8 cellular contexts compared by ENCODE assay signal in the genomic region with DNA sequence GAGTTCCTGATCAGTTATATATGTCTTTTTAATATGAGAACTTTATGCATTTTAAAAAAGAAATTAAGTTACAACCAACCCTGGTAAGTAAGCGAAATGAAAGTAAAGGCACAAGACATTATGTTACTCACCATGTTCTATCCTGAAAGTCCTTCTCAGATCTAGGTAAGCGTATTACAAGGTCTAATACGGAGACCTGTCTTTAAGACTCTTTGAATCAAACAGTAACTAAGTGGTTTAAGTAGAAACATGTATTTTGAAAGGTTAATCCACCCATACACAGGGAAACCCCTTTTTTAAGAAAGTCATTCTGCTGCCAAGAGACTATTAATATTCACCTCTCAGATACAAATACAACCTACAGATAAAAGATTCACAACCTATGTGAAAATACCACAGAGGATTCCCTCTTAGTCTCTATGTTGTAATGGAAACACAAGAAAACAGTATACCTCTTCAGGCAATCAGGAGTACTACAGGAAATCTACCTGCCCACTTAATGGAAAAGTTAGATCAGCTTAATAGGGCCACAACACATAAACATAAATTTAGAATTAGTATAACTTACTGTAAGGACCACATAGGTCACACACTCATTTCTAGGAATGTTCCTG.
DNase-seq lines count a peak whose midpoint lies in the region; ATAC-seq and TF ChIP-seq lines count a peak whose summit lies in the region.

No MANE protein-coding gene starts in this region.

- no peaks in the 10 kb centered on the region for H3K36me3 Mint-ChIP-seq in activated T-cell treated with anti-CD3 and anti-CD28 coated beads, Interleukin-2, amount 50 U/mL, for 24 hours (ENCODE audit: low read depth)
- H3K36me3 Mint-ChIP-seq in stimulated activated naive B cell treated with anti-CD40 and anti-IgM and Interleukin-4, amounts not matched to agents 10 μg/mL and 1 μg/mL and 100 μg/mL, for 72 hours = no peaks in the 10 kb centered on the region

- H3K27me3 Mint-ChIP-seq in activated T-cell treated with anti-CD3 and anti-CD28 coated beads, Interleukin-2, amount 50 U/mL, for 24 hours = no peaks in the 10 kb centered on the region
- H3K27me3 Mint-ChIP-seq in stimulated activated naive B cell treated with anti-CD40 and anti-IgM and Interleukin-4, amounts not matched to agents 10 μg/mL and 1 μg/mL and 100 μg/mL, for 72 hours = peaks cover 0 to 6% of the 10 kb centered on the region in 2 donors

- peaks cover 62% of the 10 kb centered on the region for H3K4me1 Mint-ChIP-seq in activated T-cell treated with anti-CD3 and anti-CD28 coated beads, Interleukin-2, amount 50 U/mL, for 24 hours (ENCODE audit: low read depth)
- H3K4me1 Mint-ChIP-seq in stimulated activated naive B cell treated with anti-CD40 and anti-IgM and Interleukin-4, amounts not matched to agents 10 μg/mL and 1 μg/mL and 100 μg/mL, for 72 hours = no peaks in the 10 kb centered on the region

- TF ChIP-seq CTCF in coronary artery (IDR thresholded peaks at IDR 0.05) = no peak

- peak; percentile 69 for ATAC-seq in HG02571 (IDR thresholded peaks at IDR 0.05; ENCODE audit: unreplicated experiment)
- ATAC-seq in stimulated activated naive B cell treated with anti-CD40 and anti-IgM and Interleukin-4, amounts not matched to agents 10 μg/mL and 1 μg/mL and 100 μg/mL, for 72 hours (replicated peaks) = peak; percentile 82 to 89

- H3K4me3 Mint-ChIP-seq in activated T-cell treated with anti-CD3 and anti-CD28 coated beads, Interleukin-2, amount 50 U/mL, for 24 hours = peak overlapping the region; percentile 65
- no peak overlapping the region for H3K4me3 Mint-ChIP-seq in stimulated activated naive B cell treated with anti-CD40 and anti-IgM and Interleukin-4, amounts not matched to agents 10 μg/mL and 1 μg/mL and 100 μg/mL, for 72 hours

- peak overlapping the region; percentile 83 for H3K27ac Mint-ChIP-seq in activated T-cell treated with anti-CD3 and anti-CD28 coated beads, Interleukin-2, amount 50 U/mL, for 24 hours
- no peak overlapping the region for H3K27ac Mint-ChIP-seq in stimulated activated naive B cell treated with anti-CD40 and anti-IgM and Interleukin-4, amounts not matched to agents 10 μg/mL and 1 μg/mL and 100 μg/mL, for 72 hours

- no peak overlapping the region for H3K4me3 ChIP-seq in coronary artery

- no peak overlapping the region for H3K27ac ChIP-seq in coronary artery

- DNase-seq in activated T-cell treated with anti-CD3 and anti-CD28 coated beads, Interleukin-2, amount 50 U/mL, for 24 hours = no peak
- DNase-seq in activated T-cell treated with anti-CD3 and anti-CD28 coated beads, Interleukin-2, amount 50 U/mL, for 48 hours = no peak
- DNase-seq in NAMALWA (ENCODE audit: low spot score) (peak; percentile 22), NCI-H2227 treated with DMSO at 0.1 percent for 48 hours (lab: John Stamatoyannopoulos, UW) (no peak), coronary artery (ENCODE audit: low spot score) (no peak), glomerular visceral epithelial cell (ENCODE audit: extremely low spot score) (no peak)
- no peak for DNase-seq in stimulated activated naive B cell treated with anti-CD40 and anti-IgM and Interleukin-4, amounts not matched to agents 10 μg/mL and 1 μg/mL and 100 μg/mL, for 72 hours

- no peaks in the 10 kb centered on the region for H3K9me3 Mint-ChIP-seq in activated T-cell treated with anti-CD3 and anti-CD28 coated beads, Interleukin-2, amount 50 U/mL, for 24 hours
- H3K9me3 Mint-ChIP-seq in stimulated activated naive B cell treated with anti-CD40 and anti-IgM and Interleukin-4, amounts not matched to agents 10 μg/mL and 1 μg/mL and 100 μg/mL, for 72 hours = no peaks in the 10 kb centered on the region
